In the genomic region with DNA sequence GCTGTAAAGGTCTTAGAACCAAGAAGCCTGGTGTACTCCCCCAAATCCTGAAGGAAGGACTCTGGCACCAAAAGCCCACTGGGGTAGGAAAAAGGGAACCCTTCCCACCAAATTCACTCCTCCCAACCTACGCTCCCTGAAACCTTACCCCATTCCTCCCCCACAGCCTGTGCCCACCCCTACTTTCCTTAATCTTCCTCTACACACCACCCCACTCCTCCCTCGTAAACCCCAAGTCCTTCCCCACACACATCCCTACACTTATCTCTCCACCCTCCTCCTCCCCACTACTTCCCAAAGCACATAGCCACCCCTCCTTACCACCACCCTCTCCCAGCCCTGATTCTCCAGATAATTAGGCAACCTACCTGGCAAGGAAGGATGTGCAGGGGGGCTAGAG, we compare ENCODE assay signal across 1 cellular context.
TF ChIP-seq lines count a peak whose summit lies in the region.

No MANE protein-coding gene starts in this region.

TF ChIP-seq in H1, 55 proteins besides CTCF, POLR2A, EP300 and RAD21:
- TF ChIP-seq CEBPB (IDR thresholded peaks at IDR 0.05; ENCODE audit: low read depth, low read length) (no peak), RBBP5 (IDR thresholded peaks at IDR 0.05; ENCODE audit: borderline replicate concordance, low read depth, low read length) (no peak), POLR2AphosphoS5 (IDR thresholded peaks at IDR 0.05; ENCODE audit: low read depth, low read length) (no peak), SP4 (IDR thresholded peaks at IDR 0.05; ENCODE audit: low read length) (no peak), SIN3A (conservative IDR thresholded peaks at IDR 0.05 in 1 of 2, IDR thresholded peaks at IDR 0.05 in 1 of 2; ENCODE audit: low read depth in 1 of 2, low read length in 2 of 2) (no peak), GABPA (IDR thresholded peaks at IDR 0.05; ENCODE audit: borderline replicate concordance, insufficient read depth, low read length) (no peak), KDM5A (IDR thresholded peaks at IDR 0.05; ENCODE audit: low read length) (no peak), JUND (IDR thresholded peaks at IDR 0.05; ENCODE audit: low read length) (no peak), EGR1 (IDR thresholded peaks at IDR 0.05; ENCODE audit: borderline replicate concordance, low read depth, low read length) (no peak), YY1 (IDR thresholded peaks at IDR 0.05; ENCODE audit: low read depth, low read length) (no peak), JUN (IDR thresholded peaks at IDR 0.05; ENCODE audit: low read depth, low read length) (no peak), CREB1 (IDR thresholded peaks at IDR 0.05) (no peak), KDM1A (IDR thresholded peaks at IDR 0.05; ENCODE audit: borderline replicate concordance, low read length) (no peak), RFX5 (IDR thresholded peaks at IDR 0.05; ENCODE audit: borderline replicate concordance, low read depth, low read length) (no peak), CHD1 (IDR thresholded peaks at IDR 0.05; ENCODE audit: low read depth, low read length) (no peak), EZH2 (IDR thresholded peaks at IDR 0.05; ENCODE audit: low read depth, low read length, severe bottlenecking) (no peak), SP1 (IDR thresholded peaks at IDR 0.05; ENCODE audit: low read depth, low read length) (no peak), CBX5 (IDR thresholded peaks at IDR 0.05; ENCODE audit: low read depth, low read length) (no peak)
- TF ChIP-seq, protein P1, sequence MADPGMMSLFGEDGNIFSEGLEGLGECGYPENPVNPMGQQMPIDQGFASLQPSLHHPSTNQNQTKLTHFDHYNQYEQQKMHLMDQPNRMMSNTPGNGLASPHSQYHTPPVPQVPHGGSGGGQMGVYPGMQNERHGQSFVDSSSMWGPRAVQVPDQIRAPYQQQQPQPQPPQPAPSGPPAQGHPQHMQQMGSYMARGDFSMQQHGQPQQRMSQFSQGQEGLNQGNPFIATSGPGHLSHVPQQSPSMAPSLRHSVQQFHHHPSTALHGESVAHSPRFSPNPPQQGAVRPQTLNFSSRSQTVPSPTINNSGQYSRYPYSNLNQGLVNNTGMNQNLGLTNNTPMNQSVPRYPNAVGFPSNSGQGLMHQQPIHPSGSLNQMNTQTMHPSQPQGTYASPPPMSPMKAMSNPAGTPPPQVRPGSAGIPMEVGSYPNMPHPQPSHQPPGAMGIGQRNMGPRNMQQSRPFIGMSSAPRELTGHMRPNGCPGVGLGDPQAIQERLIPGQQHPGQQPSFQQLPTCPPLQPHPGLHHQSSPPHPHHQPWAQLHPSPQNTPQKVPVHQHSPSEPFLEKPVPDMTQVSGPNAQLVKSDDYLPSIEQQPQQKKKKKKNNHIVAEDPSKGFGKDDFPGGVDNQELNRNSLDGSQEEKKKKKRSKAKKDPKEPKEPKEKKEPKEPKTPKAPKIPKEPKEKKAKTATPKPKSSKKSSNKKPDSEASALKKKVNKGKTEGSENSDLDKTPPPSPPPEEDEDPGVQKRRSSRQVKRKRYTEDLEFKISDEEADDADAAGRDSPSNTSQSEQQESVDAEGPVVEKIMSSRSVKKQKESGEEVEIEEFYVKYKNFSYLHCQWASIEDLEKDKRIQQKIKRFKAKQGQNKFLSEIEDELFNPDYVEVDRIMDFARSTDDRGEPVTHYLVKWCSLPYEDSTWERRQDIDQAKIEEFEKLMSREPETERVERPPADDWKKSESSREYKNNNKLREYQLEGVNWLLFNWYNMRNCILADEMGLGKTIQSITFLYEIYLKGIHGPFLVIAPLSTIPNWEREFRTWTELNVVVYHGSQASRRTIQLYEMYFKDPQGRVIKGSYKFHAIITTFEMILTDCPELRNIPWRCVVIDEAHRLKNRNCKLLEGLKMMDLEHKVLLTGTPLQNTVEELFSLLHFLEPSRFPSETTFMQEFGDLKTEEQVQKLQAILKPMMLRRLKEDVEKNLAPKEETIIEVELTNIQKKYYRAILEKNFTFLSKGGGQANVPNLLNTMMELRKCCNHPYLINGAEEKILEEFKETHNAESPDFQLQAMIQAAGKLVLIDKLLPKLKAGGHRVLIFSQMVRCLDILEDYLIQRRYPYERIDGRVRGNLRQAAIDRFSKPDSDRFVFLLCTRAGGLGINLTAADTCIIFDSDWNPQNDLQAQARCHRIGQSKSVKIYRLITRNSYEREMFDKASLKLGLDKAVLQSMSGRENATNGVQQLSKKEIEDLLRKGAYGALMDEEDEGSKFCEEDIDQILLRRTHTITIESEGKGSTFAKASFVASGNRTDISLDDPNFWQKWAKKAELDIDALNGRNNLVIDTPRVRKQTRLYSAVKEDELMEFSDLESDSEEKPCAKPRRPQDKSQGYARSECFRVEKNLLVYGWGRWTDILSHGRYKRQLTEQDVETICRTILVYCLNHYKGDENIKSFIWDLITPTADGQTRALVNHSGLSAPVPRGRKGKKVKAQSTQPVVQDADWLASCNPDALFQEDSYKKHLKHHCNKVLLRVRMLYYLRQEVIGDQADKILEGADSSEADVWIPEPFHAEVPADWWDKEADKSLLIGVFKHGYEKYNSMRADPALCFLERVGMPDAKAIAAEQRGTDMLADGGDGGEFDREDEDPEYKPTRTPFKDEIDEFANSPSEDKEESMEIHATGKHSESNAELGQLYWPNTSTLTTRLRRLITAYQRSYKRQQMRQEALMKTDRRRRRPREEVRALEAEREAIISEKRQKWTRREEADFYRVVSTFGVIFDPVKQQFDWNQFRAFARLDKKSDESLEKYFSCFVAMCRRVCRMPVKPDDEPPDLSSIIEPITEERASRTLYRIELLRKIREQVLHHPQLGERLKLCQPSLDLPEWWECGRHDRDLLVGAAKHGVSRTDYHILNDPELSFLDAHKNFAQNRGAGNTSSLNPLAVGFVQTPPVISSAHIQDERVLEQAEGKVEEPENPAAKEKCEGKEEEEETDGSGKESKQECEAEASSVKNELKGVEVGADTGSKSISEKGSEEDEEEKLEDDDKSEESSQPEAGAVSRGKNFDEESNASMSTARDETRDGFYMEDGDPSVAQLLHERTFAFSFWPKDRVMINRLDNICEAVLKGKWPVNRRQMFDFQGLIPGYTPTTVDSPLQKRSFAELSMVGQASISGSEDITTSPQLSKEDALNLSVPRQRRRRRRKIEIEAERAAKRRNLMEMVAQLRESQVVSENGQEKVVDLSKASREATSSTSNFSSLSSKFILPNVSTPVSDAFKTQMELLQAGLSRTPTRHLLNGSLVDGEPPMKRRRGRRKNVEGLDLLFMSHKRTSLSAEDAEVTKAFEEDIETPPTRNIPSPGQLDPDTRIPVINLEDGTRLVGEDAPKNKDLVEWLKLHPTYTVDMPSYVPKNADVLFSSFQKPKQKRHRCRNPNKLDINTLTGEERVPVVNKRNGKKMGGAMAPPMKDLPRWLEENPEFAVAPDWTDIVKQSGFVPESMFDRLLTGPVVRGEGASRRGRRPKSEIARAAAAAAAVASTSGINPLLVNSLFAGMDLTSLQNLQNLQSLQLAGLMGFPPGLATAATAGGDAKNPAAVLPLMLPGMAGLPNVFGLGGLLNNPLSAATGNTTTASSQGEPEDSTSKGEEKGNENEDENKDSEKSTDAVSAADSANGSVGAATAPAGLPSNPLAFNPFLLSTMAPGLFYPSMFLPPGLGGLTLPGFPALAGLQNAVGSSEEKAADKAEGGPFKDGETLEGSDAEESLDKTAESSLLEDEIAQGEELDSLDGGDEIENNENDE (IDR thresholded peaks at IDR 0.05; ENCODE audit: insufficient replicate concordance, low read length), result no peak
